ENCODE assay signal across 27 cellular contexts in the genomic region with DNA sequence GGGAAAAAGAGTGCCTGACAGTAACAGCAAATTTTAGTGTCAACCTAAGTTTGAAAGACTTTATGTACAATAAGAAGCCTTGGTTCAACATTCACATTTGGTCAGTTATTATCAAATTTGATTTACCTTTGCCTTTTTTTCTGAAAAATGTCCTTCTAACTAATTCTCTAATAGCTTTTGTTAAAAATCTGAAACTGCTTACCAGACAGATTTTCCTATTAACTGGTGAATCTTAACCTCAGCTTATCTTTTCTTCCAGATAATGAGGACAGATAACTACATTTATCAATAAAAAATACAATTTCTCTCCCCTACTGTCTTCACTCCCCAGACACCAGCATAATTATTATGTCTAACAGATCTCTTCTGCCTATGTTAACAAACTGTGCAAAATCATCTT.
DNase-seq lines count a peak whose midpoint lies in the region; ATAC-seq, FAIRE-seq and TF ChIP-seq lines count a peak whose summit lies in the region.
"Had no signal": no experiment of that assay in that cellular context is flagged by ENCODE, and none has a peak within 500 bp of the region (broad histone marks: within the 10 kb centered on the region; RNA-seq: fewer than 3 reads in every experiment).

No MANE protein-coding gene starts in this region.

- H3K4me1 ChIP-seq in A549, result no peaks in the 10 kb centered on the region
- H3K4me1 ChIP-seq in K562 (replicated peaks in 1 of 2; ENCODE audit: control insufficient read depth in 2 of 2, insufficient read depth in 2 of 2, low read length in 2 of 2), result no peaks in the 10 kb centered on the region
- H3K4me1 ChIP-seq: BLaER1 treated with 17β-estradiol and CSF1 and Interleukin-3, amounts not matched to agents 10 nM and 100 nM; Caco-2 had no signal

- H2AFZ ChIP-seq in SU-DHL-6 (ENCODE audit: low read depth, low read length, severe bottlenecking), result peak overlapping the region; percentile 30
- H2AFZ ChIP-seq in K562 (ENCODE audit: low read depth, low read length), result no peak overlapping the region

- H3K9ac ChIP-seq in SU-DHL-6 (ENCODE audit: low read length) (no peak overlapping the region), K562 (ENCODE audit: insufficient read depth in 1 of 2, low read depth in 2 of 2, low read length in 2 of 2) (no peak overlapping the region)
- H3K9ac ChIP-seq: BLaER1 treated with 17β-estradiol and CSF1 and Interleukin-3, amounts not matched to agents 10 nM and 100 nM had no signal

- TF ChIP-seq POLR2A in A549 (IDR thresholded peaks at IDR 0.05; ENCODE audit: low read length) (no peak), K562 (conservative IDR thresholded peaks at IDR 0.05) (no peak)

- TF ChIP-seq CTCF in A549 (IDR thresholded peaks at IDR 0.05) (no peak), D721Med (IDR thresholded peaks at IDR 0.05; ENCODE audit: insufficient read depth, missing control alignments) (no peak), SU-DHL-6 (IDR thresholded peaks at IDR 0.05; ENCODE audit: insufficient read depth, low read length, poor library complexity, severe bottlenecking) (no peak), K562 (IDR thresholded peaks at IDR 0.05 in 2 of 3, conservative IDR thresholded peaks at IDR 0.05 in 1 of 3; ENCODE audit: insufficient read depth in 2 of 3, low read depth in 1 of 3, low read length in 3 of 3) (no peak)

- H3F3A ChIP-seq in SU-DHL-6 (ENCODE audit: insufficient read depth), result no peaks in the 10 kb centered on the region

- POLR2A ChIA-PET in A549 (lab: Yijun Ruan, JAX) (no interaction called here), K562 (lab: Yijun Ruan, JAX) (no interaction called here)

- no peak for DNase-seq in A549 (ENCODE audit: low read depth in 1 of 2, low spot score in 1 of 2)
- DNase-seq in D721Med (ENCODE audit: insufficient read length, low spot score), result no peak
- DNase-seq in K562 (ENCODE audit: extremely low read depth in 1 of 4, low spot score in 3 of 4), result no peak
- DNase-seq in SW 1271 (lab: John Stamatoyannopoulos, UW), result no peak
- DNase-seq in T1000 (lab: John Stamatoyannopoulos, UW), result no peak
- DNase-seq in NCI-H2081 treated with DMSO at 0.1 percent for 48 hours (lab: John Stamatoyannopoulos, UW), result no peak
- DNase-seq: 8988T; AML-193; Caco-2; Calu3; CD4-positive, alpha-beta T cell; CD8-positive, alpha-beta T cell; DMS 273 treated with DMSO at 0.1 percent for 48 hours; DMS153; DMS53; DMS79; DND-41; EL; GDM1 had no signal

- in situ Hi-C loops in K562 (cut with MboI), result no loop called here

- TF ChIP-seq RAD21 in A549 (conservative IDR thresholded peaks at IDR 0.05 in 1 of 2, IDR thresholded peaks at IDR 0.05 in 1 of 2), result no peak
- no peak for TF ChIP-seq RAD21 in K562 (CRISPR knock-in tag; conservative IDR thresholded peaks at IDR 0.05 in 1 of 2, IDR thresholded peaks at IDR 0.05 in 1 of 2)

- no peak overlapping the region for H3K4me3 ChIP-seq in A549
- no peak overlapping the region for H3K4me3 ChIP-seq in SU-DHL-6 (ENCODE audit: insufficient read depth, low read length, poor library complexity, severe bottlenecking)
- H3K4me3 ChIP-seq in K562, result no peak overlapping the region
- H3K4me3 ChIP-seq: BLaER1 treated with 17β-estradiol and CSF1 and Interleukin-3, amounts not matched to agents 10 nM and 100 nM; GM12878 had no signal

- H3K27ac ChIP-seq in A549, result no peak overlapping the region
- H3K27ac ChIP-seq in SU-DHL-6 (ENCODE audit: low read depth, low read length), result no peak overlapping the region
- H3K27ac ChIP-seq in K562 (ENCODE audit: extremely low read depth, low read depth, low read length), result no peak overlapping the region
- H3K27ac ChIP-seq: BLaER1 treated with 17β-estradiol and CSF1 and Interleukin-3, amounts not matched to agents 10 nM and 100 nM; C4-2B had no signal

- CTCF ChIA-PET in A549 (lab: Yijun Ruan, JAX) (no interaction called here), K562 (lab: Yijun Ruan, JAX; ENCODE audit: low intra/inter-chr PET ratio) (no interaction called here)

- no peak for TF ChIP-seq EP300 in A549 (IDR thresholded peaks at IDR 0.05)
- no peak for TF ChIP-seq EP300 in K562 (IDR thresholded peaks at IDR 0.05; ENCODE audit: low read length)

- H3K9me3 ChIP-seq in A549, result no peaks in the 10 kb centered on the region
- no peaks in the 10 kb centered on the region for H3K9me3 ChIP-seq in SU-DHL-6 (ENCODE audit: insufficient read depth, low read length)
- H3K9me3 ChIP-seq in K562 (replicated peaks; ENCODE audit: control insufficient read depth, insufficient read depth, low read depth, low read length), result no peaks in the 10 kb centered on the region; the same call in 1 of the 2 replicates
- H3K9me3 ChIP-seq: BLaER1 treated with 17β-estradiol and CSF1 and Interleukin-3, amounts not matched to agents 10 nM and 100 nM; Caco-2 had no signal

- no peaks in the 10 kb centered on the region for H3K9me1 ChIP-seq in K562 (ENCODE audit: control insufficient read depth, insufficient read depth, low read length)

- no TSS peak for BruUV-seq in K562 (replicated peaks; lab: Mats Ljungman, UMichigan)

- H3K9me2 ChIP-seq in SU-DHL-6 (replicated peaks; ENCODE audit: insufficient read depth, low read length), result no peaks in the 10 kb centered on the region

- H3K4me2 ChIP-seq in A549 (no peak overlapping the region), SU-DHL-6 (ENCODE audit: low read depth, low read length, poor library complexity, severe bottlenecking) (no peak overlapping the region), K562 (ENCODE audit: insufficient read depth, low read length) (no peak overlapping the region)
- H3K4me2 ChIP-seq: BLaER1 treated with 17β-estradiol and CSF1 and Interleukin-3, amounts not matched to agents 10 nM and 100 nM had no signal

- intact Hi-C loops in K562 (cut with micrococcal nuclease), result no loop called here

- FAIRE-seq in A549 (lab: Jason Lieb, UNC), result no peak
- peak; percentile 61 for FAIRE-seq in D721Med (lab: Jason Lieb, UNC)
- no peak for FAIRE-seq in K562 (lab: Jason Lieb, UNC)
- FAIRE-seq: A204.1, GM12878, GM12892, GM18507, GM19239 had no signal

- H4K20me1 ChIP-seq in SU-DHL-6 (ENCODE audit: low read depth, low read length) (no peaks in the 10 kb centered on the region), K562 (replicated peaks; ENCODE audit: control insufficient read depth, insufficient read depth, low read length) (no peaks in the 10 kb centered on the region)
- H4K20me1 ChIP-seq: BLaER1 treated with 17β-estradiol and CSF1 and Interleukin-3, amounts not matched to agents 10 nM and 100 nM had no signal

- H3K36me3 ChIP-seq in SU-DHL-6 (ENCODE audit: low read length), result no peaks in the 10 kb centered on the region
- H3K36me3 ChIP-seq in K562 (ENCODE audit: control insufficient read depth, insufficient read depth, low read length), result no peaks in the 10 kb centered on the region
- H3K36me3 ChIP-seq: BLaER1 treated with 17β-estradiol and CSF1 and Interleukin-3, amounts not matched to agents 10 nM and 100 nM had no signal

- no peaks in the 10 kb centered on the region for H3K27me3 ChIP-seq in SU-DHL-6 (ENCODE audit: low read length)
- H3K27me3 ChIP-seq in K562 (ENCODE audit: control insufficient read depth in 2 of 2, insufficient read depth in 2 of 2, low read length in 2 of 2), result no peaks in the 10 kb centered on the region
- H3K27me3 ChIP-seq: BLaER1 treated with 17β-estradiol and CSF1 and Interleukin-3, amounts not matched to agents 10 nM and 100 nM had no signal

- ATAC-seq in A549, result no peak
- ATAC-seq in K562, result no peak
- ATAC-seq: CD8-positive, alpha-beta T cell; GM12878 had no signal

- H3K79me2 ChIP-seq in SU-DHL-6 (ENCODE audit: insufficient read depth, low read length), result no peaks in the 10 kb centered on the region
- no peaks in the 10 kb centered on the region for H3K79me2 ChIP-seq in K562 (ENCODE audit: control insufficient read depth, insufficient read depth, low read length)

TF ChIP-seq in A549, 52 proteins besides CTCF, POLR2A, EP300 and RAD21:
- TF ChIP-seq HEYL (CRISPR knock-in tag; IDR thresholded peaks at IDR 0.05) (no peak), MAFK (IDR thresholded peaks at IDR 0.05; ENCODE audit: partially characterized antibody) (peak; percentile 10)

TF ChIP-seq in K562, 482 proteins besides CTCF, POLR2A, EP300 and RAD21:
- peak; percentile 50; the same call in 1 of the 2 replicates for TF ChIP-seq ZNF316 (IDR thresholded peaks at IDR 0.05)
- peak; percentile 5; the same call in 1 of the 2 replicates for TF ChIP-seq C11orf30 (IDR thresholded peaks at IDR 0.05; ENCODE audit: low read depth)
- TF ChIP-seq ESRRB (CRISPR knock-in tag; IDR thresholded peaks at IDR 0.05; ENCODE audit: borderline replicate concordance), result no peak
- no peak for TF ChIP-seq MEF2A (IDR thresholded peaks at IDR 0.05; ENCODE audit: control insufficient read depth, low read depth, low read length)
